In the genomic region with DNA sequence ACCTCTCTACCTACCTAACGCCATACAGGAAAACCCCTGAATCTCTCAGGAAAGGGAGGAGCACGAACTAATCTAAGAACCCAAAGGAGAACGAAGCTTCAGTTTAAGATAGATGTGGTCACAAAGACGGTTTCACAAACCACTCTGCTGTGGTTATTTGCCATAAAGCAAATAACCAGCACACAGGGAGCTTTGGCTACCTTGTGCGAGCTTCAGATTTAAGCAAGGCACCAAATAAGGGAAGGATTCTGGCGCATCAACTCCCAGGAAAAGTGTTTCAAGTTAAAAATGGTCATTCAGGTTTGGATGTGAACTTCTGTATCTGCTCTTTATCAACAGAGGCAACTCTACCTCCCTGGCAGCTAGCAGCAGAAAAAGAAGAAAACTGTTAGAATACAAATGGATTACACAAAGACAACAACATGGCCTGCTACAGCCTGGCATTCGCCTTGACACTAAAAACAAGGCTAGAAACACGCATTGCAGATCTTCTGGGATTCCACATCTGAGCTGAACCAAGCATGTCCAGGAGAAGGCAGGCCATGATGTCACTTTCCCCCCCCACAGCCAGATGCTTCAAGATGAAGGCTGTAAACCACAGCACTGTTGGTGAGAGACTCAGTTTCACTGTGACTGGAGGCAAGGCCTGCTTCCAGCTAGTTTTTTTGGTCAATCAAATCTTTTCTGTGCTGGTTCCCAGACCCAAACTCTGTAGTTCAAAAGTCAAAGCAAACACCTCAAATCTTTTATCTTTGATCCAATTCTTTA, we compare ENCODE assay signal across 9 cellular contexts. TPM values are rescaled to one million over a fixed set of nuclear protein-coding genes. Genes with fewer than 3 reads are reported as not detected.
A peak's percentile ranks its signal among the peaks of the same experiment; 100 is the strongest.
DNase-seq lines count a peak whose midpoint lies in the region; ATAC-seq, FAIRE-seq and TF ChIP-seq lines count a peak whose summit lies in the region.
"Had no signal": no experiment of that assay in that cellular context is flagged by ENCODE, and none has a peak within 500 bp of the region (broad histone marks: within the 10 kb centered on the region; RNA-seq: fewer than 3 reads in every experiment).

No MANE protein-coding gene starts in this region.

- no peak overlapping the region for H3K4me3 ChIP-seq in gastroesophageal sphincter

- no peaks in the 10 kb centered on the region for H3K9me3 ChIP-seq in gastroesophageal sphincter

- H3K4me1 ChIP-seq in gastroesophageal sphincter, result peaks cover 11 to 45% (median 18%) of the 10 kb centered on the region in 3 donors

- H3K9me3 Mint-ChIP-seq in stimulated activated naive B cell treated with anti-CD40 and anti-IgM and Interleukin-4, amounts not matched to agents 10 μg/mL and 1 μg/mL and 100 μg/mL, for 72 hours, result no peaks in the 10 kb centered on the region

- H3K27me3 Mint-ChIP-seq in stimulated activated naive B cell treated with anti-CD40 and anti-IgM and Interleukin-4, amounts not matched to agents 10 μg/mL and 1 μg/mL and 100 μg/mL, for 72 hours, result no peaks in the 10 kb centered on the region

- H3K27me3 ChIP-seq in gastroesophageal sphincter, result no peaks in the 10 kb centered on the region

- H3K4me3 Mint-ChIP-seq in stimulated activated naive B cell treated with anti-CD40 and anti-IgM and Interleukin-4, amounts not matched to agents 10 μg/mL and 1 μg/mL and 100 μg/mL, for 72 hours, result peak overlapping the region in 1 of 2 donors; percentile 30

- TF ChIP-seq POLR2A in gastroesophageal sphincter (IDR thresholded peaks at IDR 0.05), result no peak

- peak overlapping the region; percentile 63 for H3K27ac Mint-ChIP-seq in stimulated activated naive B cell treated with anti-CD40 and anti-IgM and Interleukin-4, amounts not matched to agents 10 μg/mL and 1 μg/mL and 100 μg/mL, for 72 hours

- TF ChIP-seq EP300 in gastroesophageal sphincter (IDR thresholded peaks at IDR 0.05), result no peak

- DNase-seq in activated CD4-positive, alpha-beta T cell treated with anti-CD3 and anti-CD28 coated beads, Interleukin-2, amount 50 U/mL, for 24 hours (ENCODE audit: low read depth in 1 of 2, low spot score in 1 of 2), result peak; percentile 39 to 75
- DNase-seq in stimulated activated naive B cell treated with anti-CD40 and anti-IgM and Interleukin-4, amounts not matched to agents 10 μg/mL and 1 μg/mL and 100 μg/mL, for 72 hours, result peak; percentile 58
- DNase-seq in RCC 7860 (ENCODE audit: low spot score) (no peak), sciatic nerve (ENCODE audit: low spot score) (no peak), G401 (ENCODE audit: low spot score) (no peak)

- no peak for FAIRE-seq in RCC 7860 (lab: Jason Lieb, UNC)

- peaks cover 22 to 30% of the 10 kb centered on the region in 2 donors for H3K36me3 Mint-ChIP-seq in stimulated activated naive B cell treated with anti-CD40 and anti-IgM and Interleukin-4, amounts not matched to agents 10 μg/mL and 1 μg/mL and 100 μg/mL, for 72 hours

- peak; percentile 53 for ATAC-seq in GM18499 (IDR thresholded peaks at IDR 0.05; ENCODE audit: insufficient read depth, unreplicated experiment)
- ATAC-seq in HG02981 (IDR thresholded peaks at IDR 0.05; ENCODE audit: unreplicated experiment), result peak; percentile 53
- peak; percentile 41 for ATAC-seq in gastroesophageal sphincter
- ATAC-seq in stimulated activated naive B cell treated with anti-CD40 and anti-IgM and Interleukin-4, amounts not matched to agents 10 μg/mL and 1 μg/mL and 100 μg/mL, for 72 hours (replicated peaks), result peak; percentile 92 to 93
- no peak for ATAC-seq in sciatic nerve
- ATAC-seq: HCT116 had no signal

- H3K27ac ChIP-seq in gastroesophageal sphincter, result peak overlapping the region; percentile 54 to 74 (median 57)

- no peak for TF ChIP-seq CTCF in gastroesophageal sphincter (IDR thresholded peaks at IDR 0.05)

- WGBS in gastroesophageal sphincter (ENCODE audit: low coverage in 1 of 2), 2 donors, result 58 to 78% methylated on average over 6 to 7 of the region's 8 CpGs

- intact Hi-C loops in sciatic nerve (cut with DNase I), result no loop called here

- H3K4me1 Mint-ChIP-seq in stimulated activated naive B cell treated with anti-CD40 and anti-IgM and Interleukin-4, amounts not matched to agents 10 μg/mL and 1 μg/mL and 100 μg/mL, for 72 hours, result peaks cover 27 to 49% of the 10 kb centered on the region in 2 donors

- in situ Hi-C loops in G401 (cut with HindIII; ENCODE audit: low sequenced_read_pairs), result no loop called here

- H3K36me3 ChIP-seq in gastroesophageal sphincter, result peaks cover 0 to 10% of the 10 kb centered on the region in 2 donors

RNA-seq across cellular contexts. Expression of a gene that starts 43.6 kb away (rescaled TPM):
- 10 to 100 TPM; 27.2 to 75.5 (median 43.9) TPM for total RNA-seq in gastroesophageal sphincter
- total RNA-seq in sciatic nerve, result 58.7 TPM
- 13.3 and 17.6 TPM in 2 replicates for total RNA-seq in G401 (2014; rRNA removed; shearing (Covaris generic))

RNA-seq across cellular contexts. Expression of a gene that starts 43.8 kb away (rescaled TPM):
- total RNA-seq in gastroesophageal sphincter, result 10 to 100 TPM; 13.7 to 38.8 (median 16.9) TPM
- 10.0 TPM for total RNA-seq in sciatic nerve
- 15.9 and 19.7 TPM in 2 replicates for total RNA-seq in G401 (2014; rRNA removed; shearing (Covaris generic))

Comparison
In these comparisons a context has a peak if more than half of its experiments do, and no peak if none do; other contexts are left out.
1. DNase-seq: peak in activated CD4-positive, alpha-beta T cell treated with anti-CD3 and anti-CD28 coated beads, Interleukin-2, amount 50 U/mL, for 24 hours (2 of 2) and stimulated activated naive B cell treated with anti-CD40 and anti-IgM and Interleukin-4, amounts not matched to agents 10 μg/mL and 1 μg/mL and 100 μg/mL, for 72 hours (single experiment); none in RCC 7860 (single experiment), sciatic nerve (single experiment) and G401 (single experiment).